1 cellular context compared by ENCODE assay signal in the genomic region with DNA sequence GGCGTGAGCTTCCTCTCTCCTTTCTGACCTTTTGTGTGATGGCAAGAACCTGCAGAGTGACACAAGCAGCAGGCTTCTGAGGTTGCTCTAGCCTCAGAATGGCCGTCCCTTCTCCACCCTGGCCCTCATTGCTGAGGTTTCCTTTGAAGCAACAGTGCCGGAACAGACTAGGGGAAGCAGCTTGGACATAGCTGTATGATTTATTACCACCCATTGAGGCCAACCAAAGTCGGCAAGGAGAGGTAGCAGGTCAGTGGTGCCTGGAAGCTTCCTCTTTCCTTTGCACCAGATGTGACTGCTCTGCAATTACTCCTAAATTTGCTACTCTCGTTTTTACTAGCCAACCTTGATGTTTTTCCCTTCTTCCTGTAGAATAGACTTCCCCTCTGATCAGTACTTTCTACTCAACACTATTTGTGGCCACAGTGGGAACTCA.
TF ChIP-seq lines count a peak whose summit lies in the region.

No MANE protein-coding gene starts in this region.

TF ChIP-seq in K562, 482 proteins besides CTCF, POLR2A, EP300 and RAD21 (continued from another document and continues in another):
- TF ChIP-seq, protein P1, sequence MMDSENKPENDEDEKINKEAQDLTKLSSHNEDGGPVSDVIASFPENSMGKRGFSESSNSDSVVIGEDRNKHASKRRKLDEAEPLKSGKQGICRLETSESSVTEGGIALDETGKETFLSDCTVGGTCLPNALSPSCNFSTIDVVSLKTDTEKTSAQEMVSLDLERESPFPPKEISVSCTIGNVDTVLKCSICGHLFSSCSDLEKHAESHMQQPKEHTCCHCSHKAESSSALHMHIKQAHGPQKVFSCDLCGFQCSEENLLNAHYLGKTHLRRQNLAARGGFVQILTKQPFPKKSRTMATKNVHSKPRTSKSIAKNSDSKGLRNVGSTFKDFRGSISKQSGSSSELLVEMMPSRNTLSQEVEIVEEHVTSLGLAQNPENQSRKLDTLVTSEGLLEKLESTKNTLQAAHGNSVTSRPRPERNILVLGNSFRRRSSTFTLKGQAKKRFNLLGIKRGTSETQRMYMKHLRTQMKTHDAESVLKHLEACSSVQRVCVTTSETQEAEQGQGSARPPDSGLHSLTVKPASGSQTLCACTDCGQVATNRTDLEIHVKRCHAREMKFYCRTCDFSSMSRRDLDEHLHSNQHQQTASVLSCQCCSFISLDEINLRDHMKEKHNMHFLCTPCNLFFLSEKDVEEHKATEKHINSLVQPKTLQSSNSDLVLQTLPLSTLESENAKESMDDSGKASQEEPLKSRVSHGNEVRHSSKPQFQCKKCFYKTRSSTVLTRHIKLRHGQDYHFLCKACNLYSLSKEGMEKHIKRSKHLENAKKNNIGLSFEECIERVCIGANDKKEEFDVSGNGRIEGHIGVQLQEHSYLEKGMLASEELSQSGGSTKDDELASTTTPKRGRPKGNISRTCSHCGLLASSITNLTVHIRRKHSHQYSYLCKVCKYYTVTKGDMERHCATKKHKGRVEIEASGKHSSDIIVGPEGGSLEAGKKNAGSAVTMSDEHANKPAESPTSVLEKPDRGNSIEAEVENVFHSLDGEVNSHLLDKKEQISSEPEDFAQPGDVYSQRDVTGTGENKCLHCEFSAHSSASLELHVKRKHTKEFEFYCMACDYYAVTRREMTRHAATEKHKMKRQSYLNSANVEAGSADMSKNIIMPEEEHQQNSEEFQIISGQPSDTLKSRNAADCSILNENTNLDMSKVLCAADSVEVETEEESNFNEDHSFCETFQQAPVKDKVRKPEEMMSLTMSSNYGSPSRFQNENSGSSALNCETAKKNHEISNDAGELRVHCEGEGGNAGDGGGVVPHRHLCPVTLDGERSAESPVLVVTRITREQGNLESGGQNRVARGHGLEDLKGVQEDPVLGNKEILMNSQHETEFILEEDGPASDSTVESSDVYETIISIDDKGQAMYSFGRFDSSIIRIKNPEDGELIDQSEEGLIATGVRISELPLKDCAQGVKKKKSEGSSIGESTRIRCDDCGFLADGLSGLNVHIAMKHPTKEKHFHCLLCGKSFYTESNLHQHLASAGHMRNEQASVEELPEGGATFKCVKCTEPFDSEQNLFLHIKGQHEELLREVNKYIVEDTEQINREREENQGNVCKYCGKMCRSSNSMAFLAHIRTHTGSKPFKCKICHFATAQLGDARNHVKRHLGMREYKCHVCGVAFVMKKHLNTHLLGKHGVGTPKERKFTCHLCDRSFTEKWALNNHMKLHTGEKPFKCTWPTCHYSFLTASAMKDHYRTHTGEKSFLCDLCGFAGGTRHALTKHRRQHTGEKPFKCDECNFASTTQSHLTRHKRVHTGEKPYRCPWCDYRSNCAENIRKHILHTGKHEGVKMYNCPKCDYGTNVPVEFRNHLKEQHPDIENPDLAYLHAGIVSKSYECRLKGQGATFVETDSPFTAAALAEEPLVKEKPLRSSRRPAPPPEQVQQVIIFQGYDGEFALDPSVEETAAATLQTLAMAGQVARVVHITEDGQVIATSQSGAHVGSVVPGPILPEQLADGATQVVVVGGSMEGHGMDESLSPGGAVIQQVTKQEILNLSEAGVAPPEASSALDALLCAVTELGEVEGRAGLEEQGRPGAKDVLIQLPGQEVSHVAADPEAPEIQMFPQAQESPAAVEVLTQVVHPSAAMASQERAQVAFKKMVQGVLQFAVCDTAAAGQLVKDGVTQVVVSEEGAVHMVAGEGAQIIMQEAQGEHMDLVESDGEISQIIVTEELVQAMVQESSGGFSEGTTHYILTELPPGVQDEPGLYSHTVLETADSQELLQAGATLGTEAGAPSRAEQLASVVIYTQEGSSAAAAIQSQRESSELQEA (IDR thresholded peaks at IDR 0.05; ENCODE audit: low read depth): no peak
- TF ChIP-seq TEAD2 (tag; IDR thresholded peaks at IDR 0.05) (no peak), GABPB2 (CRISPR knock-in tag; conservative IDR thresholded peaks at IDR 0.05) (no peak), YBX1 (IDR thresholded peaks at IDR 0.05) (no peak), SMARCA4 (IDR thresholded peaks at IDR 0.05) (no peak), ZNF717 (CRISPR knock-in tag; IDR thresholded peaks at IDR 0.05) (no peak), POLR2AphosphoS2 (IDR thresholded peaks at IDR 0.05; ENCODE audit: low read length) (no peak), KAT8 (IDR thresholded peaks at IDR 0.05; ENCODE audit: low read depth) (no peak), ETV1 (tag; conservative IDR thresholded peaks at IDR 0.05; ENCODE audit: low read depth) (peak; percentile 76), HNRNPUL1 (IDR thresholded peaks at IDR 0.05; ENCODE audit: low read length) (no peak), MBD2 (IDR thresholded peaks at IDR 0.05; ENCODE audit: borderline replicate concordance, low read depth) (no peak), RBM34 (IDR thresholded peaks at IDR 0.05; ENCODE audit: borderline replicate concordance, insufficient read depth, low read length) (no peak), MIER1 (IDR thresholded peaks at IDR 0.05; ENCODE audit: low read depth) (no peak), MYNN (IDR thresholded peaks at IDR 0.05) (no peak), MYNN (CRISPR knock-in tag; IDR thresholded peaks at IDR 0.05) (no peak), YY1 (IDR thresholded peaks at IDR 0.05; ENCODE audit: borderline replicate concordance in 1 of 3, control insufficient read depth in 1 of 3, extremely low read depth in 1 of 3, insufficient read depth in 3 of 3, insufficient read length in 1 of 3, insufficient replicate concordance in 2 of 3, low read depth in 1 of 3, low read length in 2 of 3) (peak in 2 of 3 experiments; percentile 25 to 30), HNRNPL (IDR thresholded peaks at IDR 0.05; ENCODE audit: low read depth, low read length) (no peak), SPI1 (IDR thresholded peaks at IDR 0.05; ENCODE audit: borderline replicate concordance, low read depth, low read length) (no peak), U2AF2 (optimal IDR thresholded peaks at IDR 0.05; ENCODE audit: low read depth, low read length) (no peak), ATF7 (IDR thresholded peaks at IDR 0.05) (no peak), ZNF449 (CRISPR knock-in tag; IDR thresholded peaks at IDR 0.05) (no peak), NCOA6 (IDR thresholded peaks at IDR 0.05) (no peak), ZFP36 (IDR thresholded peaks at IDR 0.05; ENCODE audit: low read depth, low read length, partially characterized antibody) (no peak), BDP1 (IDR thresholded peaks at IDR 0.05; ENCODE audit: insufficient read depth, insufficient read length) (no peak), ZNF263 (CRISPR knock-in tag; IDR thresholded peaks at IDR 0.05; ENCODE audit: borderline replicate concordance) (no peak), BRCA1 (IDR thresholded peaks at IDR 0.05) (no peak), BRCA1 (CRISPR knock-in tag; IDR thresholded peaks at IDR 0.05) (no peak), RHOXF2B (CRISPR knock-in tag; conservative IDR thresholded peaks at IDR 0.05) (no peak), ZNF239 (CRISPR knock-in tag; IDR thresholded peaks at IDR 0.05) (no peak), OTX1 (CRISPR knock-in tag; IDR thresholded peaks at IDR 0.05) (no peak), TAF1 (IDR thresholded peaks at IDR 0.05; ENCODE audit: control insufficient read depth, extremely low read depth, insufficient read depth, low read length, severe bottlenecking) (no peak), PYGO2 (tag; IDR thresholded peaks at IDR 0.05) (no peak), KDM5B (IDR thresholded peaks at IDR 0.05; ENCODE audit: insufficient replicate concordance, low read depth, low read length) (no peak), FOXA1 (IDR thresholded peaks at IDR 0.05; ENCODE audit: borderline replicate concordance) (no peak), IFI16 (CRISPR knock-in tag; IDR thresholded peaks at IDR 0.05) (no peak), PKNOX1 (IDR thresholded peaks at IDR 0.05) (peak; percentile 94), ARID4B (CRISPR knock-in tag; IDR thresholded peaks at IDR 0.05) (no peak), MTA1 (IDR thresholded peaks at IDR 0.05; ENCODE audit: borderline replicate concordance) (no peak), HIVEP1 (CRISPR knock-in tag; IDR thresholded peaks at IDR 0.05) (no peak), CTBP1 (IDR thresholded peaks at IDR 0.05; ENCODE audit: borderline replicate concordance) (peak; percentile 36; the same call in 1 of the 2 replicates)
- TF ChIP-seq, protein P2, sequence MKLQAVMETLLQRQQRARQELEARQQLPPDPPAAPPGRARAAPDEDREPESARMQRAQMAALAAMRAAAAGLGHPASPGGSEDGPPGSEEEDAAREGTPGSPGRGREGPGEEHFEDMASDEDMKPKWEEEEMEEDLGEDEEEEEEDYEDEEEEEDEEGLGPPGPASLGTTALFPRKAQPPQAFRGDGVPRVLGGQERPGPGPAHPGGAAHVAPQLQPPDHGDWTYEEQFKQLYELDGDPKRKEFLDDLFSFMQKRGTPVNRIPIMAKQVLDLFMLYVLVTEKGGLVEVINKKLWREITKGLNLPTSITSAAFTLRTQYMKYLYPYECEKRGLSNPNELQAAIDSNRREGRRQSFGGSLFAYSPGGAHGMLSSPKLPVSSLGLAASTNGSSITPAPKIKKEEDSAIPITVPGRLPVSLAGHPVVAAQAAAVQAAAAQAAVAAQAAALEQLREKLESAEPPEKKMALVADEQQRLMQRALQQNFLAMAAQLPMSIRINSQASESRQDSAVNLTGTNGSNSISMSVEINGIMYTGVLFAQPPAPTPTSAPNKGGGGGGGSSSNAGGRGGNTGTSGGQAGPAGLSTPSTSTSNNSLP (IDR thresholded peaks at IDR 0.05; ENCODE audit: borderline replicate concordance, low read depth, low read length): no peak
- TF ChIP-seq, protein P3, sequence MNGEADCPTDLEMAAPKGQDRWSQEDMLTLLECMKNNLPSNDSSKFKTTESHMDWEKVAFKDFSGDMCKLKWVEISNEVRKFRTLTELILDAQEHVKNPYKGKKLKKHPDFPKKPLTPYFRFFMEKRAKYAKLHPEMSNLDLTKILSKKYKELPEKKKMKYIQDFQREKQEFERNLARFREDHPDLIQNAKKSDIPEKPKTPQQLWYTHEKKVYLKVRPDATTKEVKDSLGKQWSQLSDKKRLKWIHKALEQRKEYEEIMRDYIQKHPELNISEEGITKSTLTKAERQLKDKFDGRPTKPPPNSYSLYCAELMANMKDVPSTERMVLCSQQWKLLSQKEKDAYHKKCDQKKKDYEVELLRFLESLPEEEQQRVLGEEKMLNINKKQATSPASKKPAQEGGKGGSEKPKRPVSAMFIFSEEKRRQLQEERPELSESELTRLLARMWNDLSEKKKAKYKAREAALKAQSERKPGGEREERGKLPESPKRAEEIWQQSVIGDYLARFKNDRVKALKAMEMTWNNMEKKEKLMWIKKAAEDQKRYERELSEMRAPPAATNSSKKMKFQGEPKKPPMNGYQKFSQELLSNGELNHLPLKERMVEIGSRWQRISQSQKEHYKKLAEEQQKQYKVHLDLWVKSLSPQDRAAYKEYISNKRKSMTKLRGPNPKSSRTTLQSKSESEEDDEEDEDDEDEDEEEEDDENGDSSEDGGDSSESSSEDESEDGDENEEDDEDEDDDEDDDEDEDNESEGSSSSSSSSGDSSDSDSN (IDR thresholded peaks at IDR 0.05; ENCODE audit: borderline replicate concordance in 1 of 2, low read depth in 2 of 2, low read length in 2 of 2): no peak
- TF ChIP-seq, protein P4, sequence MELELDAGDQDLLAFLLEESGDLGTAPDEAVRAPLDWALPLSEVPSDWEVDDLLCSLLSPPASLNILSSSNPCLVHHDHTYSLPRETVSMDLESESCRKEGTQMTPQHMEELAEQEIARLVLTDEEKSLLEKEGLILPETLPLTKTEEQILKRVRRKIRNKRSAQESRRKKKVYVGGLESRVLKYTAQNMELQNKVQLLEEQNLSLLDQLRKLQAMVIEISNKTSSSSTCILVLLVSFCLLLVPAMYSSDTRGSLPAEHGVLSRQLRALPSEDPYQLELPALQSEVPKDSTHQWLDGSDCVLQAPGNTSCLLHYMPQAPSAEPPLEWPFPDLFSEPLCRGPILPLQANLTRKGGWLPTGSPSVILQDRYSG (tag; conservative IDR thresholded peaks at IDR 0.05; ENCODE audit: low read depth): no peak
